8 cellular contexts compared by ENCODE assay signal in genomic region chr5:177497011-177497296, GRCh38. TPM values are rescaled to one million over a fixed set of nuclear protein-coding genes. Genes with fewer than 3 reads are reported as not detected.
DNase-seq lines count a peak whose midpoint lies in the region; ATAC-seq, FAIRE-seq and TF ChIP-seq lines count a peak whose summit lies in the region.

No MANE protein-coding gene starts in this region.

- peak overlapping the region; percentile 61; the same call in 1 of the 2 replicates for H2AFZ ChIP-seq in PC-9
- peak overlapping the region; percentile 37 for H2AFZ ChIP-seq in trophoblast cell (ENCODE audit: insufficient read depth, low read length, poor library complexity)

- peak overlapping the region; percentile 79 for H2AK5ac ChIP-seq in trophoblast cell (ENCODE audit: low read length)

- peak overlapping the region; percentile 59 for H3K27ac ChIP-seq in PC-9
- peak overlapping the region; percentile 89 to 92 for H3K27ac ChIP-seq in esophagus (ENCODE audit: low read depth in 2 of 2, low read length in 1 of 2)
- peak overlapping the region; percentile 96 for H3K27ac ChIP-seq in trophoblast cell (ENCODE audit: low read depth, low read length)

- no peaks in the 10 kb centered on the region for H4K20me1 ChIP-seq in PC-9 (ENCODE audit: insufficient read depth)

- BruUV-seq in Calu3 (replicated peaks; lab: Mats Ljungman, UMichigan): no TSS peak
- BruUV-seq in PC-9 (replicated peaks; lab: Mats Ljungman, UMichigan): no TSS peak

- FAIRE-seq in frontal cortex (lab: Jason Lieb, UNC): no peak

- POLR2A ChIA-PET in PC-9 (lab: Charles Lee; ENCODE audit: unreplicated experiment): interaction anchor here (0.5 to 1.0 kb wide), 11 partner anchors 17 to 392 kb away, joined by 3 to 13 read pairs (median 5); partner anchors contain the start of gene GRK6

- peak overlapping the region; percentile 60 for H2BK120ac ChIP-seq in trophoblast cell (ENCODE audit: insufficient read depth, low read length, poor library complexity)

- H3K27me3 ChIP-seq in PC-9 (ENCODE audit: insufficient read depth, low read depth): no peaks in the 10 kb centered on the region
- H3K27me3 ChIP-seq in esophagus (ENCODE audit: control insufficient read depth in 1 of 2, insufficient read depth in 2 of 2, low read length in 2 of 2): no peaks in the 10 kb centered on the region
- H3K27me3 ChIP-seq in trophoblast cell (ENCODE audit: insufficient read depth, low read length): no peaks in the 10 kb centered on the region

- peaks cover 36% of the 10 kb centered on the region for H3K4me1 Mint-ChIP-seq in Calu3 (ENCODE audit: low read depth, unreplicated experiment)

- peak overlapping the region; percentile 76 for H3K14ac ChIP-seq in trophoblast cell (ENCODE audit: low read length)

- peaks cover 41% of the 10 kb centered on the region for H3K4me1 ChIP-seq in PC-9 (replicated peaks; ENCODE audit: insufficient read depth)
- H3K4me1 ChIP-seq in esophagus (ENCODE audit: control insufficient read depth in 2 of 2, insufficient read depth in 2 of 2, low read length in 1 of 2): peaks cover 3 to 15% of the 10 kb centered on the region in 2 donors
- peaks cover 42 to 54% of the 10 kb centered on the region in 2 experiments for H3K4me1 ChIP-seq in trophoblast cell (ENCODE audit: control insufficient read depth in 1 of 2, insufficient read depth in 2 of 2, low read length in 2 of 2)

- peak overlapping the region; percentile 13 for H4K12ac ChIP-seq in trophoblast cell (ENCODE audit: low read depth, low read length)

- no peak overlapping the region for H2BK12ac ChIP-seq in trophoblast cell (ENCODE audit: low read length)

- H3K23ac ChIP-seq in trophoblast cell (ENCODE audit: low read length): no peak overlapping the region

- peak overlapping the region; percentile 68 for H3K4me3 Mint-ChIP-seq in Calu3 (ENCODE audit: low read depth, unreplicated experiment)

- H4K91ac ChIP-seq in trophoblast cell (ENCODE audit: low read depth, low read length): peak overlapping the region; percentile 90

- H3F3A ChIP-seq in PC-9 (ENCODE audit: insufficient read depth, low read depth): peaks cover 40% of the 10 kb centered on the region; the same call in 1 of the 2 replicates

- H3K4me2 ChIP-seq in PC-9 (peak overlapping the region; percentile 77), trophoblast cell (ENCODE audit: low read length) (peak overlapping the region; percentile 70)

- H3K4ac ChIP-seq in trophoblast cell (ENCODE audit: low read depth, low read length): peak overlapping the region; percentile 68

- intact Hi-C loops in Calu3 (cut with micrococcal nuclease; ENCODE audit: unreplicated experiment) (loop anchor here (2.0 kb wide), 1 partner anchor 40 kb away; no protein-coding TSS in a partner anchor), PC-9 (cut with micrococcal nuclease; ENCODE audit: unreplicated experiment) (loop anchor here (1.0 to 5.0 kb wide), 5 partner anchors 19 to 365 kb away; partner anchors contain the start of genes DDX41 and NSD1)

- H3K36me3 ChIP-seq in PC-9 (ENCODE audit: low read depth) (no peaks in the 10 kb centered on the region; the same call in 1 of the 2 replicates), esophagus (ENCODE audit: control insufficient read depth in 2 of 2, insufficient read depth in 2 of 2, low read length in 1 of 2) (peaks cover 0 to 6% of the 10 kb centered on the region in 2 donors), trophoblast cell (ENCODE audit: control insufficient read depth in 1 of 2, insufficient read depth in 2 of 2, low read length in 2 of 2) (peaks cover 35 to 37% of the 10 kb centered on the region in 2 experiments)

- peaks cover 20% of the 10 kb centered on the region for H3K27me3 Mint-ChIP-seq in Calu3 (ENCODE audit: unreplicated experiment)

- H3K36me3 Mint-ChIP-seq in Calu3 (ENCODE audit: insufficient read depth, unreplicated experiment): peaks cover 70% of the 10 kb centered on the region

- H3K79me1 ChIP-seq in trophoblast cell (ENCODE audit: low read length): peaks cover 44% of the 10 kb centered on the region

- CTCF ChIA-PET in Calu3 (lab: Charles Lee): interaction anchor here (0.5 to 5.1 kb wide), 9 partner anchors 11 to 410 kb away, joined by 3 to 27 read pairs (median 4); partner anchors contain the start of gene FGFR4
- CTCF ChIA-PET in PC-9 (lab: Charles Lee): interaction anchor here (0.6 to 1.5 kb wide), 7 partner anchors 39 to 429 kb away, joined by 3 to 12 read pairs (median 4); no protein-coding TSS in a partner anchor

- H3K18ac ChIP-seq in trophoblast cell (ENCODE audit: low read length): peak overlapping the region; percentile 85

- H3K4me3 ChIP-seq in PC-9 (peak overlapping the region; percentile 85), esophagus (ENCODE audit: low read depth in 1 of 2, low read length in 2 of 2) (peak overlapping the region; percentile 53 to 64), trophoblast cell (ENCODE audit: low read depth, low read length) (peak overlapping the region; percentile 78)

- TF ChIP-seq CTCF in Calu3 (IDR thresholded peaks at IDR 0.05; ENCODE audit: unreplicated experiment) (no peak), PC-9 (conservative IDR thresholded peaks at IDR 0.05) (no peak)

- H4K8ac ChIP-seq in trophoblast cell (ENCODE audit: low read depth, low read length): peak overlapping the region; percentile 81

- no peaks in the 10 kb centered on the region for H3K9me3 Mint-ChIP-seq in Calu3 (ENCODE audit: low read depth, unreplicated experiment)

- H2BK5ac ChIP-seq in trophoblast cell (ENCODE audit: low read depth, low read length, poor library complexity): peak overlapping the region; percentile 91

- no peaks in the 10 kb centered on the region for H3K9me3 ChIP-seq in PC-9 (ENCODE audit: insufficient read depth, low read depth)
- H3K9me3 ChIP-seq in esophagus (ENCODE audit: control insufficient read depth in 2 of 2, insufficient read depth in 1 of 2, low read depth in 1 of 2, low read length in 1 of 2): no peaks in the 10 kb centered on the region
- H3K9me3 ChIP-seq in trophoblast cell (ENCODE audit: insufficient read depth, low read depth, low read length): no peaks in the 10 kb centered on the region

- 0 to 1% methylated on average over 2 to 11 of the region's 11 CpGs for WGBS in esophagus, 2 donors
- no CpG with 5 or more reads among the region's 11 CpGs for WGBS in trophoblast cell (ENCODE audit: extremely low coverage, insufficient coverage, insufficient read length)

- H3K79me2 ChIP-seq in PC-9 (ENCODE audit: low read depth) (peaks cover 36% of the 10 kb centered on the region), trophoblast cell (ENCODE audit: control insufficient read depth, insufficient read depth, low read length, poor library complexity) (peaks cover 21% of the 10 kb centered on the region)

- no peak for ATAC-seq in HG03565 (IDR thresholded peaks at IDR 0.05; ENCODE audit: unreplicated experiment)

- H3K9ac ChIP-seq in trophoblast cell (ENCODE audit: low read length): peak overlapping the region; percentile 86

- no peaks in the 10 kb centered on the region for H3K9me2 ChIP-seq in PC-9 (ENCODE audit: insufficient read depth)

- H3K27ac Mint-ChIP-seq in Calu3 (ENCODE audit: unreplicated experiment): peak overlapping the region; percentile 78

- DNase-seq in Calu3: no peak
- no peak for DNase-seq in PC-9
- DNase-seq in trophoblast cell: no peak
- no peak for DNase-seq in frontal cortex (ENCODE audit: low spot score in 2 of 2)
- DNase-seq in GM19240 (ENCODE audit: insufficient read length, low spot score): no peak
- no peak for DNase-seq in germinal center (ENCODE audit: low spot score)

RNA-seq across cellular contexts. Expression of gene PDLIM7, which starts 0.5 kb away (rescaled TPM):
- total RNA-seq in Calu3 (2022): 400 and 420 TPM in 2 replicates
- 167 and 202 TPM in 2 replicates for total RNA-seq in PC-9 (2021)
- polyA plus RNA-seq in esophagus: 100 to 1,000 TPM in 1 of 2 donors, 10 to 100 TPM in 1; 65.4 to 102 TPM
- 220 and 227 TPM in 2 replicates for polyA plus RNA-seq in trophoblast cell (2013)
- total RNA-seq in frontal cortex: 6.5 TPM

RNA-seq across cellular contexts. Expression of gene DOK3, which starts 12.7 kb away (rescaled TPM):
- total RNA-seq in Calu3 (2022) (14.5 and 15.7 TPM in 2 replicates), PC-9 (2021) (12.2 and 12.3 TPM in 2 replicates), frontal cortex (3.3 TPM)
- polyA plus RNA-seq in esophagus: 1 to 10 TPM; 2.4 to 5.1 TPM
- 2.4 and 2.5 TPM in 2 replicates for polyA plus RNA-seq in trophoblast cell (2013)

RNA-seq across cellular contexts. Expression of gene DDX41, which starts 19.8 kb away (rescaled TPM):
- total RNA-seq in Calu3 (2022) (101 and 132 TPM in 2 replicates), PC-9 (2021) (90.8 and 93.1 TPM in 2 replicates), frontal cortex (77.0 TPM)
- polyA plus RNA-seq in esophagus: 10 to 100 TPM; 57.0 to 73.8 TPM
- polyA plus RNA-seq in trophoblast cell (2013): 56.2 and 62.3 TPM in 2 replicates

RNA-seq across cellular contexts. Expression of gene DBN1, which starts 23.5 kb away (rescaled TPM):
- 207 and 218 TPM in 2 replicates for total RNA-seq in Calu3 (2022)
- 144 and 181 TPM in 2 replicates for total RNA-seq in PC-9 (2021)
- 10 to 100 TPM; 18.2 to 24.7 TPM for polyA plus RNA-seq in esophagus
- 206 and 211 TPM in 2 replicates for polyA plus RNA-seq in trophoblast cell (2013)
- 187 TPM for total RNA-seq in frontal cortex

RNA-seq across cellular contexts. Expression of gene PRR7, which starts 50.3 kb away (rescaled TPM):
- 25.2 and 27.6 TPM in 2 replicates for total RNA-seq in Calu3 (2022)
- 22.2 and 31.7 TPM in 2 replicates for total RNA-seq in PC-9 (2021)
- polyA plus RNA-seq in esophagus: 1 to 10 TPM; 2.0 to 4.9 TPM
- polyA plus RNA-seq in trophoblast cell (2013): 1.7 and 1.9 TPM in 2 replicates
- total RNA-seq in frontal cortex: 12.2 TPM

Comparison
In these comparisons a context has a peak if more than half of its experiments do, and no peak if none do; other contexts are left out.
1. RNA of gene PDLIM7, which starts 0.5 kb away (total RNA-seq): 400 to 420 TPM in Calu3 and 167 to 202 TPM in PC-9; 6.5 TPM in frontal cortex (single experiment); every median in the first group is over 10 times any median in the second.
2. Peak in every context shown above with its lines, with median percentiles within 50 percentile points of each other: H3K27ac ChIP-seq and H3K4me3 ChIP-seq.